In the genomic region with DNA sequence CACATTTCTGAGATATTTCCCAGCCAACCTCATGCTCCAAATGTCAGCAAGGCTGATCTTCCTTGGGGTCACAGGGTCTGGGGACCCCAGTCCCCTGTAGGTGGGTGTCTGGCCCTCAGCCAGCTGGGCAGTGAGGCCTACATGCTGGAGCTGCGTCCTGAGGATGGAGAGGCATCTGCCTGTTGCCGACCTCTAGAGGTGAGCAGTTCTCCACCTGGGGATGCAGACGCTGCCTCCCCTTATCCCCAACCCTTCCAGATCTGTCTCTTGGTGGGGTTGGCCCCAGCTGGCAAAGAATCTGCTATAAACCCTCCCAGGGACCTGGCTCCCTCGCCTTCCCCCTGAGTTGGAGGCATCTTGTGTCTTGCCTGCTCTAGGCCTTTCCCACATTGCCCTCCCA, we compare ENCODE assay signal across 38 cellular contexts.
"Had no signal": no experiment of that assay in that cellular context is flagged by ENCODE, and none has a peak within 500 bp of the region (broad histone marks: within the 10 kb centered on the region; RNA-seq: fewer than 3 reads in every experiment).

No MANE protein-coding gene starts in this region.

- H3K4me3 Mint-ChIP-seq: activated B cell treated with CpG ODN at 0.5 μM for 24 hours; activated CD4-positive, alpha-beta memory T cell treated with anti-CD3 and anti-CD28 coated beads for 36 hours; activated CD4-positive, alpha-beta T cell treated with anti-CD3 and anti-CD28 coated beads, Interleukin-2, amount 10 ng/mL, durations not matched to agents 24 days and 14 days; activated CD8-positive, alpha-beta T cell treated with anti-CD3 and anti-CD28 coated beads for 36 hours; activated naive CD4-positive, alpha-beta T cell treated with anti-CD3 and anti-CD28 coated beads for 36 hours; activated naive CD8-positive, alpha-beta T cell treated with anti-CD3 and anti-CD28 coated beads for 36 hours; activated T-cell treated with anti-CD3 and anti-CD28 coated beads, Interleukin-2, amount 50 U/mL, for 4 hours; activated T-cell treated with anti-CD3 and anti-CD28 coated beads, Interleukin-2, amount 50 U/mL, for 72 hours; activated T-helper 1 cell treated with anti-CD3 and anti-CD28 coated beads, Interleukin-12 subunit alpha, Interleukin-12 subunit beta, Interleukin-2, Interleukin-4 antibody, amounts not matched to agents 30 ng/mL and 10 ng/mL and 1 ng/mL, durations not matched to agents 14 hours and 24 hours and 36 hours; activated T-helper 17 cell treated with anti-CD3 and anti-CD28 coated beads, Interleukin-2, amount 50 U/mL, for 72 hours; central memory CD8-positive, alpha-beta T cell; T-helper 1 cell treated with Interleukin-12 subunit alpha and Interleukin-12 subunit beta and Interleukin-4 antibody, amounts not matched to agents 30 μg/mL and 1 μg/mL, for 36 hours; T-helper 2 cell treated with Interferon-gamma antibody and Interleukin-4, amounts not matched to agents 5 μg/mL and 100 μg/mL, for 36 hours had no signal

- H3K27me3 ChIP-seq: adrenal gland, body of pancreas, brain microvascular endothelial cell, breast epithelium had no signal

- H3K27ac ChIP-seq: body of pancreas, brain microvascular endothelial cell, breast epithelium, VCaP had no signal

- H3K36me3 ChIP-seq: adrenal gland, brain microvascular endothelial cell, breast epithelium had no signal

- H3K4me3 ChIP-seq: adrenal gland, body of pancreas, breast epithelium had no signal

- H3K9me3 ChIP-seq: adrenal gland, body of pancreas, breast epithelium had no signal

- H3K4me1 Mint-ChIP-seq: activated B cell treated with CpG ODN at 0.5 μM for 24 hours; activated CD4-positive, alpha-beta T cell treated with anti-CD3 and anti-CD28 coated beads, Interleukin-2, amount 10 ng/mL, durations not matched to agents 24 days and 14 days; activated naive CD8-positive, alpha-beta T cell treated with anti-CD3 and anti-CD28 coated beads for 36 hours; activated T-helper 17 cell treated with anti-CD3 and anti-CD28 coated beads, Interleukin-2, amount 50 U/mL, for 72 hours; central memory CD8-positive, alpha-beta T cell had no signal

- DNase-seq: activated B cell treated with CpG ODN at 0.5 μM for 24 hours; activated CD4-positive, alpha-beta memory T cell treated with anti-CD3 and anti-CD28 coated beads for 36 hours; activated CD4-positive, alpha-beta T cell treated with anti-CD3 and anti-CD28 coated beads for 4 hours; activated CD4-positive, alpha-beta T cell treated with anti-CD3 and anti-CD28 coated beads, Interleukin-2, amount 10 ng/mL, durations not matched to agents 24 days and 14 days; activated CD4-positive, alpha-beta T cell treated with anti-CD3 and anti-CD28 coated beads, Interleukin-2, amount 50 U/mL, for 1 hour; activated CD4-positive, alpha-beta T cell treated with anti-CD3 and anti-CD28 coated beads, Interleukin-2, amount 50 U/mL, for 4 hours; activated CD4-positive, CD25-positive, alpha-beta regulatory T cell treated with anti-CD3 and anti-CD28 coated beads, Interleukin-2, amount 50 U/mL, for 72 hours; activated CD8-positive, alpha-beta memory T cell treated with anti-CD3 and anti-CD28 coated beads, Interleukin-2, amount 50 U/mL, for 4 hours; activated CD8-positive, alpha-beta T cell treated with anti-CD3 and anti-CD28 coated beads for 36 hours; activated effector memory CD4-positive, alpha-beta T cell treated with anti-CD3 and anti-CD28 coated beads, Interleukin-2, amount 50 U/mL, for 16 hours; activated gamma-delta T cell treated with Interleukin-2 at 50 U/mL for 16 hours; activated naive CD4-positive, alpha-beta T cell; activated naive CD4-positive, alpha-beta T cell treated with anti-CD3 and anti-CD28 coated beads for 36 hours; activated naive CD4-positive, alpha-beta T cell treated with anti-CD3 and anti-CD28 coated beads, Interleukin-2, amount 50 U/mL, for 16 hours; activated naive CD8-positive, alpha-beta T cell treated with anti-CD3 and anti-CD28 coated beads for 36 hours; activated T-cell treated with anti-CD3 and anti-CD28 coated beads for 4 hours; activated T-cell treated with anti-CD3 and anti-CD28 coated beads, Interleukin-2, amount 50 U/mL, for 1 hour; activated T-cell treated with anti-CD3 and anti-CD28 coated beads, Interleukin-2, amount 50 U/mL, for 4 hours; activated T-cell treated with anti-CD3 and anti-CD28 coated beads, Interleukin-2, amount 50 U/mL, for 72 hours; adrenal gland; amniotic stem cell; body of pancreas; brain microvascular endothelial cell; caudate nucleus; SW 1271; T-helper 1 cell; T-helper 2 cell; T-helper 9 cell had no signal

- FAIRE-seq: astrocyte, TTC549 had no signal

- H3K36me3 Mint-ChIP-seq: activated CD4-positive, alpha-beta memory T cell treated with anti-CD3 and anti-CD28 coated beads for 36 hours; activated naive CD4-positive, alpha-beta T cell treated with anti-CD3 and anti-CD28 coated beads, Interleukin-2, amount 50 U/mL, for 72 hours; activated naive CD8-positive, alpha-beta T cell treated with anti-CD3 and anti-CD28 coated beads for 36 hours had no signal

- H3K4me1 ChIP-seq: adrenal gland, body of pancreas, breast epithelium had no signal

- H3K27ac Mint-ChIP-seq: activated B cell treated with CpG ODN at 0.5 μM for 24 hours; activated CD4-positive, alpha-beta memory T cell treated with anti-CD3 and anti-CD28 coated beads for 36 hours; activated CD4-positive, alpha-beta T cell treated with anti-CD3 and anti-CD28 coated beads, Interleukin-2, amount 10 ng/mL, durations not matched to agents 24 days and 14 days; activated CD8-positive, alpha-beta T cell treated with anti-CD3 and anti-CD28 coated beads for 36 hours; activated naive CD4-positive, alpha-beta T cell treated with anti-CD3 and anti-CD28 coated beads for 36 hours; activated naive CD4-positive, alpha-beta T cell treated with anti-CD3 and anti-CD28 coated beads, Interleukin-2, amount 50 U/mL, for 72 hours; activated naive CD8-positive, alpha-beta T cell treated with anti-CD3 and anti-CD28 coated beads for 36 hours; activated T-cell treated with anti-CD3 and anti-CD28 coated beads, Interleukin-2, amount 50 U/mL, for 72 hours; activated T-helper 1 cell treated with anti-CD3 and anti-CD28 coated beads, Interleukin-12 subunit alpha, Interleukin-12 subunit beta, Interleukin-2, Interleukin-4 antibody, amounts not matched to agents 30 ng/mL and 10 ng/mL and 1 ng/mL, durations not matched to agents 14 hours and 24 hours and 36 hours; activated T-helper 17 cell treated with anti-CD3 and anti-CD28 coated beads, Interleukin-2, amount 50 U/mL, for 72 hours; T-helper 1 cell treated with Interleukin-12 subunit alpha and Interleukin-12 subunit beta and Interleukin-4 antibody, amounts not matched to agents 30 μg/mL and 1 μg/mL, for 36 hours; T-helper 2 cell treated with Interferon-gamma antibody and Interleukin-4, amounts not matched to agents 5 μg/mL and 100 μg/mL, for 36 hours had no signal

- ATAC-seq: activated CD8-positive, alpha-beta T cell treated with anti-CD3 and anti-CD28 coated beads for 36 hours; activated naive CD4-positive, alpha-beta T cell treated with anti-CD3 and anti-CD28 coated beads, Interleukin-2, amount 50 U/mL, for 72 hours; activated T-cell treated with anti-CD3 and anti-CD28 coated beads, Interleukin-2, amount 50 U/mL, for 4 hours; activated T-cell treated with anti-CD3 and anti-CD28 coated beads, Interleukin-2, amount 50 U/mL, for 72 hours; activated T-helper 17 cell treated with anti-CD3 and anti-CD28 coated beads, Interleukin-2, amount 50 U/mL, for 72 hours had no signal

- H3K9me3 Mint-ChIP-seq: activated B cell treated with CpG ODN at 0.5 μM for 24 hours; activated CD4-positive, alpha-beta memory T cell treated with anti-CD3 and anti-CD28 coated beads for 36 hours; activated CD4-positive, alpha-beta T cell treated with anti-CD3 and anti-CD28 coated beads, Interleukin-2, amount 10 ng/mL, durations not matched to agents 24 days and 14 days; activated CD8-positive, alpha-beta T cell treated with anti-CD3 and anti-CD28 coated beads for 36 hours; activated naive CD4-positive, alpha-beta T cell treated with anti-CD3 and anti-CD28 coated beads for 36 hours; activated naive CD4-positive, alpha-beta T cell treated with anti-CD3 and anti-CD28 coated beads, Interleukin-2, amount 50 U/mL, for 72 hours; activated naive CD8-positive, alpha-beta T cell treated with anti-CD3 and anti-CD28 coated beads for 36 hours; activated T-cell treated with anti-CD3 and anti-CD28 coated beads, Interleukin-2, amount 50 U/mL, for 4 hours; activated T-cell treated with anti-CD3 and anti-CD28 coated beads, Interleukin-2, amount 50 U/mL, for 72 hours; activated T-helper 1 cell treated with anti-CD3 and anti-CD28 coated beads, Interleukin-12 subunit alpha, Interleukin-12 subunit beta, Interleukin-2, Interleukin-4 antibody, amounts not matched to agents 30 ng/mL and 10 ng/mL and 1 ng/mL, durations not matched to agents 14 hours and 24 hours and 36 hours; activated T-helper 17 cell treated with anti-CD3 and anti-CD28 coated beads, Interleukin-2, amount 50 U/mL, for 72 hours; central memory CD8-positive, alpha-beta T cell; T-helper 1 cell treated with Interleukin-12 subunit alpha and Interleukin-12 subunit beta and Interleukin-4 antibody, amounts not matched to agents 30 μg/mL and 1 μg/mL, for 36 hours; T-helper 2 cell treated with Interferon-gamma antibody and Interleukin-4, amounts not matched to agents 5 μg/mL and 100 μg/mL, for 36 hours had no signal
